Comparison of ENCODE assay signal across 10 cellular contexts in the genomic region with DNA sequence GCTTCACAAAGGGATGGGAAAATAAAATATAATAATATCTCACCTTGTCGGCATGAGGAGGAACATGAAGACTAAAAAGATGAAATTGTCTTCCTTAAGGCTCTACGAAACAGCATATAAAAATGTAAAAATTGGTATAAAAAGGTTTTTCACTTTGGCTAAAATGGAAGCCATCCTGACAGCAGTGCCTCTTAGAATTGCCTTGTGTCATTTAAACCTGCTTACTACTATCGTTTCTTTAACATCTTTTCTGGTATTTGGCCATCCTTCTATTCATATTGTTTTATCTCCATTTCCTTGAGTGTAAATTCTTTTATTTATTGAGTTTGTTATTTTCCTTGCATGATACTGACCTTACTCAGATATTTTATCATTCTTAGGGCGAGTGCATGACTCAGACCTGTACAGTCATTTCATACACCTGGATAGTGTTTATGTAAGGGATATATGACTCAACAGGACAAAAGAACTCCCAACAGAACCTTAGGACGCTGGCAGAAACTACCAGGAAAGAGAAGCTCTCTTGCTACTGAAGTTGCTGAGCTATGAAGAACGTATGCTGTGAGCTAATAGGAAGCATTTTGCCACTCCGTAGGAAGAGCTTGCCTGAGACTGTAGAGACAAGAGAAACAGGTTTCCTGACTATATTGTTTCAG. TPM values are rescaled to one million over a fixed set of nuclear protein-coding genes. Genes with fewer than 3 reads are reported as not detected.
DNase-seq lines count a peak whose midpoint lies in the region; ATAC-seq, FAIRE-seq and TF ChIP-seq lines count a peak whose summit lies in the region.
"Had no signal": no experiment of that assay in that cellular context is flagged by ENCODE, and none has a peak within 500 bp of the region (broad histone marks: within the 10 kb centered on the region; RNA-seq: fewer than 3 reads in every experiment).

No MANE protein-coding gene starts in this region.

- H2BK5ac ChIP-seq in mesenchymal stem cell (ENCODE audit: low read depth, low read length, poor library complexity, severe bottlenecking): no peak overlapping the region

- H3K9me3 ChIP-seq in mesenchymal stem cell (ENCODE audit: control insufficient read depth, low read length): no peaks in the 10 kb centered on the region

- H3K4me2 ChIP-seq in mesenchymal stem cell (ENCODE audit: low read length, poor library complexity, severe bottlenecking): no peak overlapping the region

- H2AK5ac ChIP-seq in mesenchymal stem cell (ENCODE audit: low read length, severe bottlenecking): no peak overlapping the region

- no peak overlapping the region for H3K14ac ChIP-seq in mesenchymal stem cell (ENCODE audit: low read length in 2 of 2)

- no peak overlapping the region for H3K9ac ChIP-seq in mesenchymal stem cell (ENCODE audit: low read length)

- H3K27me3 Mint-ChIP-seq in natural killer cell (ENCODE audit: low read depth in 2 of 2): no peaks in the 10 kb centered on the region

- H3K4me1 Mint-ChIP-seq in natural killer cell: peaks cover 7% of the 10 kb centered on the region in 2 donors

- H3K4ac ChIP-seq in mesenchymal stem cell (ENCODE audit: low read depth in 1 of 2, low read length in 2 of 2): no peak overlapping the region

- H3K4me3 ChIP-seq in AG10803 (ENCODE audit: low read length) (no peak overlapping the region), bronchial epithelial cell (ENCODE audit: low read depth, low read length) (no peak overlapping the region), mesenchymal stem cell (ENCODE audit: insufficient read depth in 1 of 2, low read depth in 1 of 2, low read length in 2 of 2) (no peak overlapping the region)

- no peaks in the 10 kb centered on the region for H3K36me3 Mint-ChIP-seq in natural killer cell

- no peak overlapping the region for H3K4me3 Mint-ChIP-seq in natural killer cell

- H3K9me3 Mint-ChIP-seq in natural killer cell: no peaks in the 10 kb centered on the region

- intact Hi-C loops in natural killer cell (cut with micrococcal nuclease): no loop called here

- no peak overlapping the region for H3K18ac ChIP-seq in mesenchymal stem cell (ENCODE audit: low read depth in 1 of 2, low read length in 2 of 2)

- H3K4me1 ChIP-seq in mesenchymal stem cell (ENCODE audit: control insufficient read depth, insufficient read depth, low read depth, low read length): peaks cover 7% of the 10 kb centered on the region

- peak overlapping the region; percentile 88 for H3K27ac ChIP-seq in mesenchymal stem cell (ENCODE audit: low read length, poor library complexity, severe bottlenecking)

- TF ChIP-seq RAD21 in Ishikawa (IDR thresholded peaks at IDR 0.05; ENCODE audit: low read depth): no peak

- no peak overlapping the region for H4K91ac ChIP-seq in mesenchymal stem cell (ENCODE audit: low read length)

- WGBS in mesenchymal stem cell: 38% methylated on average over 6 of the region's 7 CpGs

- H2BK12ac ChIP-seq in mesenchymal stem cell (ENCODE audit: low read length in 2 of 2): no peak overlapping the region

- DNase-seq in AG10803 (ENCODE audit: low read depth) (peak; percentile 16), bronchial epithelial cell (ENCODE audit: low read depth) (peak; percentile 100), mesenchymal stem cell (peak; percentile 76), NCI-H1436 (lab: John Stamatoyannopoulos, UW) (no peak), natural killer cell (no peak)
- DNase-seq: effector CD4-positive, alpha-beta T cell; midbrain had no signal

- H2BK15ac ChIP-seq in mesenchymal stem cell (ENCODE audit: low read depth, poor library complexity, severe bottlenecking): no peak overlapping the region

- no peak for TF ChIP-seq CTCF in AG10803 (conservative IDR thresholded peaks at IDR 0.05; ENCODE audit: low read length)
- no peak for TF ChIP-seq CTCF in bronchial epithelial cell (IDR thresholded peaks at IDR 0.05; ENCODE audit: insufficient read depth, low read length, severe bottlenecking)
- no peak for TF ChIP-seq CTCF in natural killer cell (IDR thresholded peaks at IDR 0.05)

- no peak overlapping the region for H2AFZ ChIP-seq in mesenchymal stem cell (ENCODE audit: low read depth, low read length)

- H2BK120ac ChIP-seq in mesenchymal stem cell (ENCODE audit: low read depth, low read length): no peak overlapping the region

- peak; percentile 22; the same call in 1 of the 2 replicates for TF ChIP-seq EP300 in Ishikawa (IDR thresholded peaks at IDR 0.05; ENCODE audit: borderline replicate concordance)

- peak; percentile 68 for FAIRE-seq in bronchial epithelial cell (lab: Jason Lieb, UNC)

- H3K27ac Mint-ChIP-seq in natural killer cell: no peak overlapping the region

- ATAC-seq in HG03354 (IDR thresholded peaks at IDR 0.05; ENCODE audit: poor library complexity, severe bottlenecking, unreplicated experiment) (no peak), natural killer cell (no peak), GM18867 (IDR thresholded peaks at IDR 0.05; ENCODE audit: unreplicated experiment) (no peak)

- H3K36me3 ChIP-seq in bronchial epithelial cell (ENCODE audit: control insufficient read depth, insufficient read depth, low read length): no peaks in the 10 kb centered on the region
- H3K36me3 ChIP-seq in mesenchymal stem cell (ENCODE audit: control insufficient read depth in 1 of 2, insufficient read depth in 2 of 2, low read depth in 1 of 2, low read length in 2 of 2): no peaks in the 10 kb centered on the region

- H3K79me1 ChIP-seq in mesenchymal stem cell (replicated peaks; ENCODE audit: low read length, poor library complexity, severe bottlenecking): peaks cover 5% of the 10 kb centered on the region

- H3K27me3 ChIP-seq in bronchial epithelial cell (ENCODE audit: control insufficient read depth, insufficient read depth, low read length): no peaks in the 10 kb centered on the region
- no peaks in the 10 kb centered on the region for H3K27me3 ChIP-seq in mesenchymal stem cell (ENCODE audit: control insufficient read depth in 1 of 2, insufficient read depth in 1 of 2, low read length in 2 of 2)

- H3K23ac ChIP-seq in mesenchymal stem cell (ENCODE audit: low read length in 2 of 2): no peak overlapping the region

- peak overlapping the region; percentile 20 for H4K8ac ChIP-seq in mesenchymal stem cell (ENCODE audit: low read length)

TF ChIP-seq in Ishikawa, 13 proteins besides CTCF, POLR2A, EP300 and RAD21:
- TF ChIP-seq FOXM1 (IDR thresholded peaks at IDR 0.05; ENCODE audit: borderline replicate concordance, low read depth): no peak; the same call in 1 of the 2 replicates
- TF ChIP-seq EGR1 (IDR thresholded peaks at IDR 0.05): no peak
- TF ChIP-seq ZBTB7A (IDR thresholded peaks at IDR 0.05; ENCODE audit: low read depth): no peak
- TF ChIP-seq REST (IDR thresholded peaks at IDR 0.05; ENCODE audit: low read depth): no peak
- TF ChIP-seq CREB1 (IDR thresholded peaks at IDR 0.05; ENCODE audit: low read depth): no peak
- no peak for TF ChIP-seq TAF1 (IDR thresholded peaks at IDR 0.05; ENCODE audit: low read depth)
- TF ChIP-seq USF1 (IDR thresholded peaks at IDR 0.05): no peak; the same call in 1 of the 2 replicates
- TF ChIP-seq TEAD4 (IDR thresholded peaks at IDR 0.05): no peak
- peak; percentile 69 for TF ChIP-seq TCF12 (IDR thresholded peaks at IDR 0.05; ENCODE audit: low read depth)
- TF ChIP-seq NFIC (IDR thresholded peaks at IDR 0.05): peak; percentile 19; the same call in 1 of the 2 replicates
- no peak for TF ChIP-seq YY1 (IDR thresholded peaks at IDR 0.05; ENCODE audit: low read depth)
- TF ChIP-seq CEBPB (IDR thresholded peaks at IDR 0.05): peak; percentile 12; the same call in 1 of the 2 replicates
- no peak for TF ChIP-seq MAX (IDR thresholded peaks at IDR 0.05)

RNA-seq across cellular contexts. Expression of gene CDKN2AIP, which starts 5.8 kb away (rescaled TPM):
- total RNA-seq in bronchial epithelial cell (16.3 and 18.1 TPM in 2 replicates), natural killer cell (10 to 100 TPM; 24.2 to 27.3 (median 25.7) TPM)
- polyA plus RNA-seq in mesenchymal stem cell (2013, experiment 1 of 2): 6.7 TPM
- polyA plus RNA-seq in mesenchymal stem cell (2013, experiment 2 of 2): 7.0 TPM

Comparison
In these comparisons a context has a peak if more than half of its experiments do, and no peak if none do; other contexts are left out.
1. DNase-seq: peak in AG10803 (single experiment), bronchial epithelial cell (single experiment) and mesenchymal stem cell (single experiment); none in NCI-H1436 (single experiment) and natural killer cell (single experiment).